ENCODE assay signal across 26 cellular contexts in genomic region chr12:3712209-3712992, GRCh38. TPM values are rescaled to one million over a fixed set of nuclear protein-coding genes. Genes with fewer than 3 reads are reported as not detected.
DNase-seq lines count a peak whose midpoint lies in the region; ATAC-seq and TF ChIP-seq lines count a peak whose summit lies in the region.
"Had no signal": no experiment of that assay in that cellular context is flagged by ENCODE, and none has a peak within 500 bp of the region (broad histone marks: within the 10 kb centered on the region; RNA-seq: fewer than 3 reads in every experiment).

No MANE protein-coding gene starts in this region.

- H3K27me3 ChIP-seq in ascending aorta: no peaks in the 10 kb centered on the region
- H3K27me3 ChIP-seq: left lung had no signal

- no peaks in the 10 kb centered on the region for H3K9me3 ChIP-seq in ascending aorta
- H3K9me3 ChIP-seq: A549, left lung had no signal

- ATAC-seq in activated CD8-positive, alpha-beta T cell treated with anti-CD3 and anti-CD28 coated beads for 36 hours: no peak
- no peak for ATAC-seq in activated CD8-positive, alpha-beta T cell treated with anti-CD3 and anti-CD28 coated beads, Interleukin-2, amount 10 ng/mL, durations not matched to agents 7 days and 5 days
- ATAC-seq: A549; activated CD4-positive, CD25-positive, alpha-beta regulatory T cell treated with anti-CD3 and anti-CD28 coated beads, Interleukin-2, amount 50 U/mL, for 24 hours; left lung; naive thymus-derived CD8-positive, alpha-beta T cell had no signal

- no peak for TF ChIP-seq CTCF in activated CD8-positive, alpha-beta T cell treated with anti-CD3 and anti-CD28 coated beads for 36 hours (IDR thresholded peaks at IDR 0.05)
- TF ChIP-seq CTCF in choroid plexus epithelial cell (conservative IDR thresholded peaks at IDR 0.05; ENCODE audit: low read depth, low read length) (no peak), ascending aorta (IDR thresholded peaks at IDR 0.05) (no peak)

- H3K4me1 Mint-ChIP-seq in activated CD8-positive, alpha-beta T cell treated with anti-CD3 and anti-CD28 coated beads for 36 hours (ENCODE audit: low read depth): peaks cover 8% of the 10 kb centered on the region
- peaks cover 10% of the 10 kb centered on the region for H3K4me1 Mint-ChIP-seq in activated CD8-positive, alpha-beta T cell treated with anti-CD3 and anti-CD28 coated beads, Interleukin-2, amount 10 ng/mL, durations not matched to agents 7 days and 5 days (ENCODE audit: low read depth)
- H3K4me1 Mint-ChIP-seq: mesothelial cell of epicardium had no signal

- H3K27ac Mint-ChIP-seq in activated CD8-positive, alpha-beta T cell treated with anti-CD3 and anti-CD28 coated beads for 36 hours: peak overlapping the region; percentile 12
- H3K27ac Mint-ChIP-seq in activated CD8-positive, alpha-beta T cell treated with anti-CD3 and anti-CD28 coated beads, Interleukin-2, amount 10 ng/mL, durations not matched to agents 7 days and 5 days: no peak overlapping the region
- H3K27ac Mint-ChIP-seq: activated CD4-positive, alpha-beta memory T cell treated with anti-CD3 and anti-CD28 coated beads, Interleukin-2, amount 10 ng/mL, durations not matched to agents 7 days and 5 days; mesothelial cell of epicardium; type B pancreatic cell had no signal

- H3K27ac ChIP-seq in ascending aorta: no peak overlapping the region
- H3K27ac ChIP-seq: A549, left lung, RWPE1 had no signal

- no peaks in the 10 kb centered on the region for H3K27me3 Mint-ChIP-seq in activated CD8-positive, alpha-beta T cell treated with anti-CD3 and anti-CD28 coated beads for 36 hours
- no peaks in the 10 kb centered on the region for H3K27me3 Mint-ChIP-seq in activated CD8-positive, alpha-beta T cell treated with anti-CD3 and anti-CD28 coated beads, Interleukin-2, amount 10 ng/mL, durations not matched to agents 7 days and 5 days (ENCODE audit: low read depth)
- H3K27me3 Mint-ChIP-seq: activated CD4-positive, alpha-beta memory T cell treated with anti-CD3 and anti-CD28 coated beads, Interleukin-2, amount 10 ng/mL, durations not matched to agents 7 days and 5 days; CD4-positive, alpha-beta memory T cell; central memory CD8-positive, alpha-beta T cell; IgD-negative memory B cell; naive thymus-derived CD8-positive, alpha-beta T cell had no signal

- intact Hi-C loops in activated CD8-positive, alpha-beta T cell treated with anti-CD3 and anti-CD28 coated beads for 36 hours (cut with micrococcal nuclease): no loop called here
- intact Hi-C loops in ascending aorta (cut with DNase I): no loop called here

- peaks cover 14% of the 10 kb centered on the region for H3K36me3 Mint-ChIP-seq in activated CD8-positive, alpha-beta T cell treated with anti-CD3 and anti-CD28 coated beads for 36 hours (ENCODE audit: low read depth)
- H3K36me3 Mint-ChIP-seq in activated CD8-positive, alpha-beta T cell treated with anti-CD3 and anti-CD28 coated beads, Interleukin-2, amount 10 ng/mL, durations not matched to agents 7 days and 5 days (ENCODE audit: low read depth): peaks cover 30% of the 10 kb centered on the region
- H3K36me3 Mint-ChIP-seq: mesothelial cell of epicardium had no signal

- DNase-seq in activated CD8-positive, alpha-beta T cell treated with anti-CD3 and anti-CD28 coated beads for 36 hours: no peak
- no peak for DNase-seq in activated CD8-positive, alpha-beta T cell treated with anti-CD3 and anti-CD28 coated beads, Interleukin-2, amount 10 ng/mL, durations not matched to agents 7 days and 5 days
- DNase-seq in NCI-H1694 treated with DMSO at 0.1 percent for 48 hours (lab: John Stamatoyannopoulos, UW) (peak; percentile 96), choroid plexus epithelial cell (ENCODE audit: low read depth) (peak; percentile 50), retina (peak; percentile 23), OCI-M2 (lab: John Stamatoyannopoulos, UW; ENCODE audit: unreplicated experiment) (no peak), ascending aorta (ENCODE audit: low spot score in 2 of 2) (no peak)
- no peak for DNase-seq in stimulated activated CD4-positive, alpha-beta T cell treated with anti-CD3 and anti-CD28 coated beads, Interleukin-2, amount 100 ng/mL, for 24 hours
- DNase-seq: activated CD4-positive, alpha-beta memory T cell treated with anti-CD3 and anti-CD28 coated beads, Interleukin-2, amount 10 ng/mL, durations not matched to agents 7 days and 5 days; activated effector memory CD4-positive, alpha-beta T cell treated with anti-CD3 and anti-CD28 coated beads, Interleukin-2, amount 50 U/mL, for 16 hours; CD4-positive, alpha-beta memory T cell; dermis blood vessel endothelial cell; H7; left lung; naive thymus-derived CD8-positive, alpha-beta T cell; NCI-H1092; NCI-H748 treated with DMSO at 0.1 percent for 48 hours; stimulated activated CD4-positive, alpha-beta T cell treated with anti-CD3 and anti-CD28 coated beads, Interleukin-1b, Interleukin-23, amount 100 ng/mL, for 48 hours had no signal

- H3K9me3 Mint-ChIP-seq in activated CD8-positive, alpha-beta T cell treated with anti-CD3 and anti-CD28 coated beads for 36 hours: no peaks in the 10 kb centered on the region
- H3K9me3 Mint-ChIP-seq in activated CD8-positive, alpha-beta T cell treated with anti-CD3 and anti-CD28 coated beads, Interleukin-2, amount 10 ng/mL, durations not matched to agents 7 days and 5 days (ENCODE audit: insufficient read depth): no peaks in the 10 kb centered on the region
- H3K9me3 Mint-ChIP-seq: activated CD4-positive, alpha-beta memory T cell treated with anti-CD3 and anti-CD28 coated beads, Interleukin-2, amount 10 ng/mL, durations not matched to agents 7 days and 5 days; central memory CD8-positive, alpha-beta T cell; IgD-negative memory B cell; mesothelial cell of epicardium; naive thymus-derived CD8-positive, alpha-beta T cell; type B pancreatic cell had no signal

- H3K4me3 ChIP-seq in choroid plexus epithelial cell (ENCODE audit: low read depth, low read length) (no peak overlapping the region), ascending aorta (no peak overlapping the region)
- H3K4me3 ChIP-seq: A549, left lung, smooth muscle cell had no signal

- CTCF ChIA-PET in activated CD8-positive, alpha-beta T cell treated with anti-CD3 and anti-CD28 coated beads for 36 hours (lab: Charles Lee): no interaction called here
- CTCF ChIA-PET in activated CD8-positive, alpha-beta T cell treated with anti-CD3 and anti-CD28 coated beads, Interleukin-2, amount 10 ng/mL, durations not matched to agents 7 days and 5 days (lab: Charles Lee): interaction anchor here (1.4 kb wide), 1 partner anchor 80 kb away, joined by 3 read pairs; no protein-coding TSS in a partner anchor

- POLR2A ChIA-PET in activated CD8-positive, alpha-beta T cell treated with anti-CD3 and anti-CD28 coated beads for 36 hours (lab: Charles Lee): no interaction called here
- POLR2A ChIA-PET in activated CD8-positive, alpha-beta T cell treated with anti-CD3 and anti-CD28 coated beads, Interleukin-2, amount 10 ng/mL, durations not matched to agents 7 days and 5 days (lab: Charles Lee): no interaction called here

- H3K36me3 ChIP-seq in ascending aorta: no peaks in the 10 kb centered on the region

- no peak overlapping the region for H3K4me3 Mint-ChIP-seq in activated CD8-positive, alpha-beta T cell treated with anti-CD3 and anti-CD28 coated beads for 36 hours
- H3K4me3 Mint-ChIP-seq in activated CD8-positive, alpha-beta T cell treated with anti-CD3 and anti-CD28 coated beads, Interleukin-2, amount 10 ng/mL, durations not matched to agents 7 days and 5 days: no peak overlapping the region
- H3K4me3 Mint-ChIP-seq: activated CD4-positive, alpha-beta memory T cell treated with anti-CD3 and anti-CD28 coated beads, Interleukin-2, amount 10 ng/mL, durations not matched to agents 7 days and 5 days; CD4-positive, alpha-beta memory T cell; central memory CD8-positive, alpha-beta T cell; IgD-negative memory B cell; mesothelial cell of epicardium; naive thymus-derived CD8-positive, alpha-beta T cell; type B pancreatic cell had no signal

- no peaks in the 10 kb centered on the region for H3K4me1 ChIP-seq in ascending aorta
- H3K4me1 ChIP-seq: A549, left lung had no signal

RNA-seq across cellular contexts. Expression of gene CRACR2A, which starts 40.5 kb away (rescaled TPM):
- total RNA-seq in activated CD8-positive, alpha-beta T cell treated with anti-CD3 and anti-CD28 coated beads for 36 hours: 10 to 100 TPM; 21.2 to 24.7 TPM
- 10 to 100 TPM; 38.5 to 40.1 TPM for total RNA-seq in activated CD8-positive, alpha-beta T cell treated with anti-CD3 and anti-CD28 coated beads, Interleukin-2, amount 10 ng/mL, durations not matched to agents 7 days and 5 days
- 0.53 TPM for total RNA-seq in ascending aorta

Comparison
In these comparisons a context has a peak if more than half of its experiments do, and no peak if none do; other contexts are left out.
1. DNase-seq: peak in NCI-H1694 treated with DMSO at 0.1 percent for 48 hours (single experiment), choroid plexus epithelial cell (single experiment) and retina (single experiment); none in activated CD8-positive, alpha-beta T cell treated with anti-CD3 and anti-CD28 coated beads for 36 hours (single experiment), activated CD8-positive, alpha-beta T cell treated with anti-CD3 and anti-CD28 coated beads, Interleukin-2, amount 10 ng/mL, durations not matched to agents 7 days and 5 days (single experiment), OCI-M2 (single experiment), stimulated activated CD4-positive, alpha-beta T cell treated with anti-CD3 and anti-CD28 coated beads, Interleukin-2, amount 100 ng/mL, for 24 hours (0 of 2) and ascending aorta (0 of 2).
2. RNA of gene CRACR2A, which starts 40.5 kb away (total RNA-seq): 38.5 to 40.1 TPM in activated CD8-positive, alpha-beta T cell treated with anti-CD3 and anti-CD28 coated beads, Interleukin-2, amount 10 ng/mL, durations not matched to agents 7 days and 5 days and 21.2 to 24.7 TPM in activated CD8-positive, alpha-beta T cell treated with anti-CD3 and anti-CD28 coated beads for 36 hours; 0.53 TPM in ascending aorta (single experiment); every median in the first group is over 10 times any median in the second.